In the genomic region with DNA sequence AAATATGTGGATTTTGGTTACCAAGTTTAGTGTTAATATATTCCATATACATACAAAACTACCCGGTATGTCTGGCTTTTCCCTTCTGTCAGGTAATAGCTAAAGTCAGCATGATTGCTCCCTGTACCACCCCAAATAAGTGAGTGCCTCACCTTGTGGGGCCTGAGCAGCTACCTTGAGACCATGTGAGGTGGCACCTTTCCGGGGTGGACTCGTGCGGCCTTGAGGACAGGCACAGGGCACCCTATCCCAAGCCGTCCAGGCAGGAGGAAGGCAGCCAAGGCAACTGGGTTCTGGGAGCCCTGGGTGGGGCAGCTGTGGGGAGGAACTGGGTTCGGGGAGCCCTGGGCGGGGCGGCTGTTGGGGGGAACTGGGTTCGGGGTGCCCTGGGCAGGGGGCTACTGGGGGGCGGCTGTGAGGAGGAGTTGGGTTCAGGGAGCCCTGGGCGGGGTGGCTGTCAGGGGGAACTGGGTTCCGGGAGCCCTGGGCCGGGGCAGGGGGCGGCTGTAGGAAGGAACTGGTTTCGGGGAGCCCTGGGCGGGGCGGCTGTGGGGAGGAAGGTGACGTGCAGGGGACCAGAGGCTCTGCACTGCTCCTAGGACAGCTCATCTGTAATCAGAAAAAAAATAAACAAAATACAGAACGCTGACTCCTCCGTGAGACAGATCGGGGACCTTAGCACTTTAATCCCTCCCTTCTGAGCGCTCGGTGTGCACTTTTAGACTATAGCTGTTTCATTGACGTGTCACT, we compare ENCODE assay signal across 12 cellular contexts.
DNase-seq lines count a peak whose midpoint lies in the region; ATAC-seq and TF ChIP-seq lines count a peak whose summit lies in the region.
"Had no signal": no experiment of that assay in that cellular context is flagged by ENCODE, and none has a peak within 500 bp of the region (broad histone marks: within the 10 kb centered on the region; RNA-seq: fewer than 3 reads in every experiment).

No MANE protein-coding gene starts in this region.

- peaks cover 3% of the 10 kb centered on the region for H3F3A ChIP-seq in neural progenitor cell (ENCODE audit: low read depth)

- no peak overlapping the region for H3K4me2 ChIP-seq in neural progenitor cell
- H3K4me2 ChIP-seq: KMS-11 had no signal

- H2AFZ ChIP-seq in neural progenitor cell (replicated peaks) = no peak overlapping the region

- TF ChIP-seq CTCF in neural progenitor cell (IDR thresholded peaks at IDR 0.05) = no peak

- peak in 1 of 2 donors; percentile 28 for ATAC-seq in activated naive CD4-positive, alpha-beta T cell treated with anti-CD3 and anti-CD28 coated beads, Interleukin-2, amount 50 U/mL, for 72 hours
- ATAC-seq in GM19397 (IDR thresholded peaks at IDR 0.05; ENCODE audit: unreplicated experiment) = no peak

- H3K4me1 ChIP-seq in neural progenitor cell = no peaks in the 10 kb centered on the region

- no peak overlapping the region for H3K9ac ChIP-seq in neural progenitor cell
- H3K9ac ChIP-seq: KMS-11 had no signal

- H4K20me1 ChIP-seq in neural progenitor cell (ENCODE audit: low read depth) = no peaks in the 10 kb centered on the region

- H3K9me3 Mint-ChIP-seq in activated naive CD4-positive, alpha-beta T cell treated with anti-CD3 and anti-CD28 coated beads, Interleukin-2, amount 50 U/mL, for 72 hours = no peaks in the 10 kb centered on the region
- H3K9me3 Mint-ChIP-seq in neural progenitor cell = no peaks in the 10 kb centered on the region
- H3K9me3 Mint-ChIP-seq: brain had no signal

- peaks cover 4% of the 10 kb centered on the region for H3K27me3 Mint-ChIP-seq in neural progenitor cell (ENCODE audit: insufficient read depth, low read depth)
- H3K27me3 Mint-ChIP-seq: brain had no signal

- peaks cover 7% of the 10 kb centered on the region for H3K4me1 Mint-ChIP-seq in neural progenitor cell

- DNase-seq in NCI-H82 (lab: John Stamatoyannopoulos, UW) = peak; percentile 20
- DNase-seq in NCI-H82 treated with DMSO at 0.1 percent for 48 hours (lab: John Stamatoyannopoulos, UW; ENCODE audit: unreplicated experiment) = no peak
- DNase-seq in T-helper 9 cell = peak; percentile 71
- no peak for DNase-seq in activated naive CD4-positive, alpha-beta T cell treated with anti-CD3 and anti-CD28 coated beads, Interleukin-2, amount 50 U/mL, for 72 hours (ENCODE audit: low spot score in 2 of 2)
- DNase-seq in stimulated activated CD4-positive, alpha-beta T cell treated with anti-CD3 and anti-CD28 coated beads, Interleukin-2, amount 100 ng/mL, for 4 hours (ENCODE audit: low read depth) = peak; percentile 24
- no peak for DNase-seq in neural progenitor cell (ENCODE audit: low spot score)
- no peak for DNase-seq in NCI-H524 (lab: John Stamatoyannopoulos, UW)
- DNase-seq: kidney glomerular epithelial cell had no signal

- H3K27ac ChIP-seq in neural progenitor cell = no peak overlapping the region
- H3K27ac ChIP-seq: 22Rv1, KMS-11 had no signal

- H3K27me3 ChIP-seq in neural progenitor cell = no peaks in the 10 kb centered on the region

- H3K4me3 ChIP-seq in neural progenitor cell = no peak overlapping the region

- H3K36me3 Mint-ChIP-seq in activated naive CD4-positive, alpha-beta T cell treated with anti-CD3 and anti-CD28 coated beads, Interleukin-2, amount 50 U/mL, for 72 hours = peaks cover 5 to 7% of the 10 kb centered on the region in 2 donors
- H3K36me3 Mint-ChIP-seq in neural progenitor cell = peaks cover 3% of the 10 kb centered on the region

- H3K27ac Mint-ChIP-seq in activated naive CD4-positive, alpha-beta T cell treated with anti-CD3 and anti-CD28 coated beads, Interleukin-2, amount 50 U/mL, for 72 hours = peak overlapping the region; percentile 4 to 41
- H3K27ac Mint-ChIP-seq in neural progenitor cell = no peak overlapping the region

- no peaks in the 10 kb centered on the region for H3K9me3 ChIP-seq in neural progenitor cell (ENCODE audit: low read depth)

- no peaks in the 10 kb centered on the region for H3K36me3 ChIP-seq in neural progenitor cell

- H3K4me3 Mint-ChIP-seq in neural progenitor cell = no peak overlapping the region
- H3K4me3 Mint-ChIP-seq: brain had no signal

- no peaks in the 10 kb centered on the region for H3K79me2 ChIP-seq in neural progenitor cell (ENCODE audit: low read depth)

Comparison
In these comparisons a context has a peak if more than half of its experiments do, and no peak if none do; other contexts are left out.
1. DNase-seq: peak in NCI-H82 (single experiment), T-helper 9 cell (single experiment) and stimulated activated CD4-positive, alpha-beta T cell treated with anti-CD3 and anti-CD28 coated beads, Interleukin-2, amount 100 ng/mL, for 4 hours (single experiment); none in NCI-H82 treated with DMSO at 0.1 percent for 48 hours (single experiment), activated naive CD4-positive, alpha-beta T cell treated with anti-CD3 and anti-CD28 coated beads, Interleukin-2, amount 50 U/mL, for 72 hours (0 of 2), neural progenitor cell (single experiment) and NCI-H524 (0 of 2).